Comparison of ENCODE assay signal across 8 cellular contexts in genomic region chr3:197030379-197031314, GRCh38. TPM values are rescaled to one million over a fixed set of nuclear protein-coding genes. Genes with fewer than 3 reads are reported as not detected.
A peak's percentile ranks its signal among the peaks of the same experiment; 100 is the strongest.
DNase-seq lines count a peak whose midpoint lies in the region; ATAC-seq and TF ChIP-seq lines count a peak whose summit lies in the region.
"Had no signal": no experiment of that assay in that cellular context is flagged by ENCODE, and none has a peak within 500 bp of the region (broad histone marks: within the 10 kb centered on the region; RNA-seq: fewer than 3 reads in every experiment).

No MANE protein-coding gene starts in this region.

- no peaks in the 10 kb centered on the region; the same call in 2 of the 3 replicates for H3K9me3 Mint-ChIP-seq in GM23338

- peak overlapping the region; percentile 70; the same call in 1 of the 2 replicates for H3K4me2 ChIP-seq in GM23338

- intact Hi-C loops in Right ventricle myocardium inferior (cut with DNase I) (loop anchor here (1.0 kb wide), 1 partner anchor 27 kb away; no protein-coding TSS in a partner anchor), sigmoid colon (cut with DNase I) (no loop called here)

- no peaks in the 10 kb centered on the region for H4K20me1 ChIP-seq in GM23338 (replicated peaks; ENCODE audit: insufficient read depth)

- 79 to 93% methylated on average over 31 of the region's 33 CpGs for WGBS in sigmoid colon, 2 donors

- peaks cover under 1% of the 10 kb centered on the region; the same call in 2 of the 3 replicates for H3K4me1 Mint-ChIP-seq in GM23338
- peaks cover 5% of the 10 kb centered on the region for H3K4me1 Mint-ChIP-seq in T-helper 17 cell

- H3K36me3 ChIP-seq in GM23338 (ENCODE audit: insufficient read depth) (no peaks in the 10 kb centered on the region), sigmoid colon (no peaks in the 10 kb centered on the region)
- H3K36me3 ChIP-seq: prostate gland had no signal

- no peaks in the 10 kb centered on the region for H3K79me2 ChIP-seq in GM23338 (replicated peaks; ENCODE audit: insufficient read depth)

- H3K27me3 ChIP-seq in GM23338 (ENCODE audit: insufficient read depth) (peaks cover 24% of the 10 kb centered on the region), sigmoid colon (peaks cover 0 to 22% (median 7%) of the 10 kb centered on the region in 3 donors)

- DNase-seq in GM23338 (ENCODE audit: low spot score) (peak; percentile 59), T-helper 17 cell (no peak), Right ventricle myocardium inferior (ENCODE audit: missing footprints) (no peak), sigmoid colon (no peak), NCI-H524 (lab: John Stamatoyannopoulos, UW) (no peak), HuH-7.5 (ENCODE audit: low spot score) (no peak)

- H3K27ac ChIP-seq in GM23338 (ENCODE audit: low read depth) (no peak overlapping the region), sigmoid colon (peak overlapping the region; percentile 3 to 56 (median 30))
- H3K27ac ChIP-seq: prostate gland had no signal

- no peaks in the 10 kb centered on the region for H3K9me2 ChIP-seq in GM23338 (ENCODE audit: insufficient read depth)

- no peaks in the 10 kb centered on the region for H3K4me1 ChIP-seq in GM23338 (ENCODE audit: insufficient read depth)
- peaks cover 0 to 26% (median 18%) of the 10 kb centered on the region in 4 donors for H3K4me1 ChIP-seq in sigmoid colon

- TF ChIP-seq CTCF in GM23338 (conservative IDR thresholded peaks at IDR 0.05; ENCODE audit: low read depth in 2 of 2) (no peak), sigmoid colon (IDR thresholded peaks at IDR 0.05) (no peak)

- no peak for TF ChIP-seq EP300 in sigmoid colon (IDR thresholded peaks at IDR 0.05)

- H3K36me3 Mint-ChIP-seq in GM23338 (ENCODE audit: low read depth) (no peaks in the 10 kb centered on the region), T-helper 17 cell (ENCODE audit: low read depth) (no peaks in the 10 kb centered on the region)

- H3K27ac Mint-ChIP-seq in GM23338, result no peak overlapping the region; the same call in 1 of the 2 replicates
- no peak overlapping the region for H3K27ac Mint-ChIP-seq in T-helper 17 cell

- H3K4me3 Mint-ChIP-seq in GM23338 (peak overlapping the region; percentile 18; the same call in 1 of the 3 replicates), T-helper 17 cell (peak overlapping the region; percentile 70)

- no peaks in the 10 kb centered on the region for H3K9me3 ChIP-seq in T-helper 17 cell (ENCODE audit: control insufficient read depth, low read length, poor library complexity, severe bottlenecking)
- H3K9me3 ChIP-seq in sigmoid colon, result no peaks in the 10 kb centered on the region
- H3K9me3 ChIP-seq: prostate gland had no signal

- ATAC-seq in GM23338, result peak; percentile 3; the same call in 2 of the 3 replicates
- no peak for ATAC-seq in T-helper 17 cell
- ATAC-seq in Right ventricle myocardium inferior, result peak; percentile 15
- ATAC-seq in GM18907 (IDR thresholded peaks at IDR 0.05; ENCODE audit: unreplicated experiment), result no peak

- peak overlapping the region; percentile 94 for H2AFZ ChIP-seq in GM23338

- H3K27me3 Mint-ChIP-seq in GM23338 (ENCODE audit: insufficient read depth, low read depth, poor library complexity) (peaks cover 30% of the 10 kb centered on the region), T-helper 17 cell (peaks cover 8% of the 10 kb centered on the region)

- no peaks in the 10 kb centered on the region for H3F3A ChIP-seq in GM23338 (replicated peaks; ENCODE audit: low read depth)

- TF ChIP-seq POLR2A in sigmoid colon (IDR thresholded peaks at IDR 0.05), result no peak

- H3K4me3 ChIP-seq in GM23338, result peak overlapping the region; percentile 70; the same call in 1 of the 2 replicates
- no peak overlapping the region for H3K4me3 ChIP-seq in sigmoid colon

TF ChIP-seq in GM23338, 12 proteins besides CTCF, POLR2A, EP300 and RAD21 (continues in another document):
- TF ChIP-seq ETS1 (IDR thresholded peaks at IDR 0.05), result no peak
- TF ChIP-seq STAT1 (IDR thresholded peaks at IDR 0.05; ENCODE audit: unreplicated experiment), result no peak
- TF ChIP-seq ZNF462 (CRISPR knock-in tag; IDR thresholded peaks at IDR 0.05), result no peak
- no peak for TF ChIP-seq NANOG (IDR thresholded peaks at IDR 0.05; ENCODE audit: borderline replicate concordance)
- no peak for TF ChIP-seq POLR2AphosphoS5 (IDR thresholded peaks at IDR 0.05; ENCODE audit: low read depth)
- no peak for TF ChIP-seq EZH2 (IDR thresholded peaks at IDR 0.05; ENCODE audit: low read depth, unreplicated experiment)
- TF ChIP-seq EZH2phosphoT487 (IDR thresholded peaks at IDR 0.05; ENCODE audit: unreplicated experiment), result no peak

RNA-seq across cellular contexts. Expression of gene MELTF, which starts 1.0 kb away (rescaled TPM):
- 5.2 and 5.4 TPM in 2 replicates for total RNA-seq in GM23338 (2014; rRNA removed; shearing (Covaris generic))
- polyA plus RNA-seq in GM23338 (2016; fragmentation: Nextera tagmentation; extraction: Ambion mirVana) (1.3 and 1.4 TPM in 2 replicates), sigmoid colon (1 to 10 TPM in 2 of 3 donors, under 1 TPM in 1; 0.92 to 9.6 (median 1.8) TPM)
- total RNA-seq in T-helper 17 cell (1 to 10 TPM; 2.6 TPM), Right ventricle myocardium inferior (4.0 TPM), sigmoid colon (1 to 10 TPM; 2.6 to 6.1 (median 3.1) TPM)

Comparison
In these comparisons a context has a peak if more than half of its experiments do, and no peak if none do; other contexts are left out.
1. ATAC-seq: peak in GM23338 (single experiment) and Right ventricle myocardium inferior (single experiment); none in T-helper 17 cell (single experiment) and GM18907 (single experiment).